8 cellular contexts compared by ENCODE assay signal in genomic region chr3:112097378-112097777, GRCh38. TPM values are rescaled to one million over a fixed set of nuclear protein-coding genes. Genes with fewer than 3 reads are reported as not detected.
DNase-seq lines count a peak whose midpoint lies in the region; ATAC-seq and TF ChIP-seq lines count a peak whose summit lies in the region.

No MANE protein-coding gene starts in this region.

- DNase-seq in activated naive CD4-positive, alpha-beta T cell treated with anti-CD3 and anti-CD28 coated beads for 36 hours: peak; percentile 71
- no peak for DNase-seq in activated naive CD4-positive, alpha-beta T cell treated with anti-CD3 and anti-CD28 coated beads, Interleukin-2, amount 50 U/mL, for 16 hours
- DNase-seq in NCI-H1436 treated with DMSO at 0.1 percent for 48 hours (lab: John Stamatoyannopoulos, UW): peak; percentile 63
- DNase-seq in body of pancreas: peak; percentile 69 to 92 (median 80)
- no peak for DNase-seq in nephron progenitor cell
- no peak for DNase-seq in coronary artery (ENCODE audit: low spot score)
- no peak for DNase-seq in endodermal cell

- H3K36me3 Mint-ChIP-seq in activated naive CD4-positive, alpha-beta T cell treated with anti-CD3 and anti-CD28 coated beads for 36 hours (ENCODE audit: low read depth): no peaks in the 10 kb centered on the region
- H3K36me3 Mint-ChIP-seq in nephron progenitor cell (ENCODE audit: low read depth) (peaks cover 84% of the 10 kb centered on the region), endodermal cell (ENCODE audit: low read depth) (peaks cover 7% of the 10 kb centered on the region)

- no peak overlapping the region for H3K27ac Mint-ChIP-seq in activated naive CD4-positive, alpha-beta T cell treated with anti-CD3 and anti-CD28 coated beads for 36 hours
- peak overlapping the region; percentile 19 for H3K27ac Mint-ChIP-seq in nephron progenitor cell
- H3K27ac Mint-ChIP-seq in endodermal cell: no peak overlapping the region

- intact Hi-C loops in activated naive CD4-positive, alpha-beta T cell treated with anti-CD3 and anti-CD28 coated beads for 36 hours (cut with micrococcal nuclease): loop anchor here (1.0 to 2.0 kb wide), 2 partner anchors 25 to 35 kb away; partner anchors contain the start of gene GCSAM
- intact Hi-C loops in body of pancreas (cut with DNase I): no loop called here

- H3K9me3 Mint-ChIP-seq in activated naive CD4-positive, alpha-beta T cell treated with anti-CD3 and anti-CD28 coated beads for 36 hours: no peaks in the 10 kb centered on the region
- H3K9me3 Mint-ChIP-seq in nephron progenitor cell (peaks cover 4% of the 10 kb centered on the region), endodermal cell (no peaks in the 10 kb centered on the region)

- no peak overlapping the region for H3K4me3 ChIP-seq in body of pancreas
- no peak overlapping the region for H3K4me3 ChIP-seq in coronary artery
- no peak overlapping the region for H3K4me3 ChIP-seq in endodermal cell (ENCODE audit: low read length)

- no peak for TF ChIP-seq CTCF in body of pancreas (IDR thresholded peaks at IDR 0.05)
- TF ChIP-seq CTCF in nephron progenitor cell (IDR thresholded peaks at IDR 0.05): no peak
- no peak for TF ChIP-seq CTCF in coronary artery (IDR thresholded peaks at IDR 0.05)
- no peak for TF ChIP-seq CTCF in endodermal cell (conservative IDR thresholded peaks at IDR 0.05)

- H3K4me1 ChIP-seq in body of pancreas: peaks cover 44% of the 10 kb centered on the region
- no peaks in the 10 kb centered on the region for H3K4me1 ChIP-seq in endodermal cell (ENCODE audit: control insufficient read depth, insufficient read depth, low read length)

- ATAC-seq in body of pancreas (peak; percentile 98), GM19324 (IDR thresholded peaks at IDR 0.05; ENCODE audit: low FRiP score, unreplicated experiment) (no peak)

- H3K9me3 ChIP-seq in body of pancreas (no peaks in the 10 kb centered on the region), endodermal cell (ENCODE audit: control insufficient read depth, low read length) (no peaks in the 10 kb centered on the region)

- H3K27ac ChIP-seq in body of pancreas (peak overlapping the region; percentile 22 to 78 (median 64)), coronary artery (no peak overlapping the region), endodermal cell (ENCODE audit: low read depth, low read length) (no peak overlapping the region)

- 16 to 18% methylated on average over 4 of the region's 4 CpGs for WGBS in body of pancreas, 2 donors
- WGBS in endodermal cell (ENCODE audit: insufficient coverage in 1 of 2, insufficient read length in 1 of 2), 2 experiments: 87 to 92% methylated on average over 4 of the region's 4 CpGs

- no peaks in the 10 kb centered on the region for H3K27me3 Mint-ChIP-seq in activated naive CD4-positive, alpha-beta T cell treated with anti-CD3 and anti-CD28 coated beads for 36 hours (ENCODE audit: low read depth)
- H3K27me3 Mint-ChIP-seq in nephron progenitor cell (ENCODE audit: low read depth, poor library complexity) (no peaks in the 10 kb centered on the region), endodermal cell (ENCODE audit: insufficient read depth) (no peaks in the 10 kb centered on the region)

- no peak overlapping the region for H3K9ac ChIP-seq in endodermal cell (ENCODE audit: extremely low read depth, low read length, poor library complexity, severe bottlenecking)

- no peak overlapping the region for H3K4me3 Mint-ChIP-seq in activated naive CD4-positive, alpha-beta T cell treated with anti-CD3 and anti-CD28 coated beads for 36 hours
- no peak overlapping the region for H3K4me3 Mint-ChIP-seq in nephron progenitor cell
- H3K4me3 Mint-ChIP-seq in endodermal cell: no peak overlapping the region

- no peaks in the 10 kb centered on the region for H3K36me3 ChIP-seq in body of pancreas (replicated peaks in 1 of 2; ENCODE audit: insufficient read depth in 1 of 2, low read depth in 2 of 2)
- H3K36me3 ChIP-seq in endodermal cell (ENCODE audit: control insufficient read depth, insufficient read depth, low read length): peaks cover 5% of the 10 kb centered on the region

- peaks cover 23% of the 10 kb centered on the region for H3K4me1 Mint-ChIP-seq in activated naive CD4-positive, alpha-beta T cell treated with anti-CD3 and anti-CD28 coated beads for 36 hours (ENCODE audit: low read depth)
- H3K4me1 Mint-ChIP-seq in nephron progenitor cell (peaks cover 84% of the 10 kb centered on the region), endodermal cell (peaks cover 14% of the 10 kb centered on the region)

- no peaks in the 10 kb centered on the region for H3K27me3 ChIP-seq in body of pancreas
- no peaks in the 10 kb centered on the region for H3K27me3 ChIP-seq in endodermal cell (ENCODE audit: control insufficient read depth, insufficient read depth, low read length, poor library complexity, severe bottlenecking)

- no peak for TF ChIP-seq POLR2A in body of pancreas (IDR thresholded peaks at IDR 0.05)

- CTCF ChIA-PET in activated naive CD4-positive, alpha-beta T cell treated with anti-CD3 and anti-CD28 coated beads for 36 hours (lab: Charles Lee): interaction anchor here (1.1 kb wide), 1 partner anchor 14 kb away, joined by 6 read pairs; no protein-coding TSS in a partner anchor

RNA-seq across cellular contexts. Expression of gene C3orf52, which starts 11.2 kb away (rescaled TPM):
- total RNA-seq in activated naive CD4-positive, alpha-beta T cell treated with anti-CD3 and anti-CD28 coated beads for 36 hours: 1 to 10 TPM; 3.1 to 3.8 TPM
- 100 to 1,000 TPM in 1 of 2 donors, 10 to 100 TPM in 1; 71.2 to 129 TPM for total RNA-seq in body of pancreas
- total RNA-seq in endodermal cell: 1 to 10 TPM; 5.2 to 6.7 TPM
- polyA plus RNA-seq in endodermal cell (2013, experiment 1 of 2): 9.5 TPM
- polyA plus RNA-seq in endodermal cell (2013, experiment 2 of 2): 7.5 TPM

RNA-seq across cellular contexts. Expression of gene GCSAM, which starts 35.7 kb away (rescaled TPM):
- 10 to 100 TPM; 14.5 to 14.6 TPM for total RNA-seq in activated naive CD4-positive, alpha-beta T cell treated with anti-CD3 and anti-CD28 coated beads for 36 hours
- total RNA-seq in body of pancreas: not detected
- not detected for total RNA-seq in endodermal cell
- polyA plus RNA-seq in endodermal cell (2013, experiment 1 of 2): not detected
- polyA plus RNA-seq in endodermal cell (2013, experiment 2 of 2): not detected

Comparison
In these comparisons a context has a peak if more than half of its experiments do, and no peak if none do; other contexts are left out.
1. DNase-seq: peak in activated naive CD4-positive, alpha-beta T cell treated with anti-CD3 and anti-CD28 coated beads for 36 hours (single experiment), NCI-H1436 treated with DMSO at 0.1 percent for 48 hours (single experiment) and body of pancreas (4 of 4); none in activated naive CD4-positive, alpha-beta T cell treated with anti-CD3 and anti-CD28 coated beads, Interleukin-2, amount 50 U/mL, for 16 hours (single experiment), nephron progenitor cell (single experiment), coronary artery (single experiment) and endodermal cell (single experiment).
2. H3K27ac ChIP-seq: peak in body of pancreas (4 of 4); none in coronary artery (0 of 2) and endodermal cell (single experiment).
3. RNA of gene C3orf52, which starts 11.2 kb away (total RNA-seq): 71.2 to 129 TPM in body of pancreas; 5.2 to 6.7 TPM in endodermal cell and 3.1 to 3.8 TPM in activated naive CD4-positive, alpha-beta T cell treated with anti-CD3 and anti-CD28 coated beads for 36 hours; every median in the first group is over 4 times any median in the second.
4. RNA of gene GCSAM, which starts 35.7 kb away (total RNA-seq): 14.5 to 14.6 TPM in activated naive CD4-positive, alpha-beta T cell treated with anti-CD3 and anti-CD28 coated beads for 36 hours; not detected in endodermal cell and not detected in body of pancreas; every median in the first group is over 10 times any median in the second.